8 cellular contexts compared by ENCODE assay signal in the genomic region with DNA sequence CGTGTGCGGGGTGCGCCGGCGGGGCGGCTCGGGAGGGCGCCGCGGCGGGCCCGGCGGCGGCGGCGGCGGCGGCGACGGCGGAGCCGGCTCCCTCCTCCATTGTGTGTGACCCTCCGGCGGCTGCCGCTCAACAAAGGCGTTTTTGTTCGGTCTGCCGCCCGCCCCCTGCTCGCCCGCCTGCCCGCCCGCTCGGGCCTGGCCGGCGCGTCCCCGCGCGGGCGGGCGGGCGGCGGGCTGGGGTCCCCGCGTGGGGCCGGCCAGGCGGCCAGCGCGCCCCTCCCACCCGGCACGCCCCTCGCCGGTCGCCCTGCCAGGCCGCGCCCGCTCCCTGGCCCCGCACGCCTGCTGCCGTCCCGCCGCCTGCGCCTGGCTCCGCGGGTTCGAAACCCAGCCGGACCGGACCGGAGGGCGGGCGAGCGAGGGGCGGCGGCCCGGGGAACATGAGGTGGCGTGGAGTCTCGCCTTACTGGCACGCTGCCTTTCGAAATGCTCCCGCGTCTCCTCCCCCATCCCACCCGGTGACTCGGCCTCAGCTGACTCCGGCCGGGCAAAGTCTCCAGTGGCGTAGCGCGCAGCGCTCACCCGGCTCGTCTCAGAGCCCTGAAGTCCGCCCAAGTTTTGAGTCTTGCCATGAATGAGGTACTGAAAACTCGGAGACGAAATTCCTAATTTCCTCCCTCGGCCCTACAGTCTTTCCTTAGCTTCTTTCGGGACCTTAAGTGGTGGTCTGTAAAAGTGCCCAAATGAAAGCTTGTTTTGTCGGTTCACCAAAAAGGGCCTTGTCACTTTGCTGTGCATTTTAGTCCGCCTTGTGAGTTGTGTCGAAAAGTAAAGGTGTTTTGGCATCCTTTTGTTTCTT. TPM values are rescaled to one million over a fixed set of nuclear protein-coding genes. Genes with fewer than 3 reads are reported as not detected.
A peak's percentile ranks its signal among the peaks of the same experiment; 100 is the strongest.
DNase-seq lines count a peak whose midpoint lies in the region; ATAC-seq and TF ChIP-seq lines count a peak whose summit lies in the region.

No MANE protein-coding gene starts in this region.

- peak overlapping the region; percentile 41 for H2AFZ ChIP-seq in KMS-11 (ENCODE audit: low read depth)

- TF ChIP-seq POLR2A in gastrocnemius medialis (IDR thresholded peaks at IDR 0.05): peak; percentile 86 to 91

- H4K20me1 ChIP-seq in KMS-11 (ENCODE audit: insufficient read depth): no peaks in the 10 kb centered on the region

- TF ChIP-seq CTCF in KMS-11 (conservative IDR thresholded peaks at IDR 0.05; ENCODE audit: low read depth, low read length) (no peak), astrocyte of the spinal cord (IDR thresholded peaks at IDR 0.05; ENCODE audit: low read depth, low read length) (no peak), gastrocnemius medialis (IDR thresholded peaks at IDR 0.05 in 4 of 5, conservative IDR thresholded peaks at IDR 0.05 in 1 of 5) (no peak)

- no peaks in the 10 kb centered on the region for H3K9me3 ChIP-seq in iPS DF 6.9 (ENCODE audit: control insufficient read depth, insufficient read depth, low read length)
- H3K9me3 ChIP-seq in gastrocnemius medialis: no peaks in the 10 kb centered on the region

- no CpG with 5 or more reads among the region's 100 CpGs for WGBS in iPS DF 6.9 (ENCODE audit: insufficient coverage, insufficient read length)

- H3K4me3 ChIP-seq in KMS-11 (IDR thresholded peaks at IDR 0.05; ENCODE audit: insufficient read depth, low read depth, low read length): no peak overlapping the region
- peak overlapping the region; percentile 96 for H3K4me3 ChIP-seq in astrocyte of the spinal cord (ENCODE audit: low read depth, low read length)
- H3K4me3 ChIP-seq in iPS DF 6.9 (ENCODE audit: low read length): peak overlapping the region; percentile 90
- H3K4me3 ChIP-seq in gastrocnemius medialis: peak overlapping the region; percentile 66 to 80 (median 71)

- peaks cover 24% of the 10 kb centered on the region for H3K4me1 ChIP-seq in KMS-11 (ENCODE audit: low read depth, poor library complexity, severe bottlenecking)
- H3K4me1 ChIP-seq in iPS DF 6.9 (ENCODE audit: control insufficient read depth, insufficient read depth, low read length): no peaks in the 10 kb centered on the region
- peaks cover 30 to 32% of the 10 kb centered on the region in 2 donors for H3K4me1 ChIP-seq in gastrocnemius medialis

- H3K27me3 ChIP-seq in KMS-11 (ENCODE audit: insufficient read depth, low read depth) (no peaks in the 10 kb centered on the region), iPS DF 6.9 (ENCODE audit: control insufficient read depth, insufficient read depth, low read length) (no peaks in the 10 kb centered on the region), gastrocnemius medialis (no peaks in the 10 kb centered on the region)

- H3K79me2 ChIP-seq in KMS-11 (ENCODE audit: insufficient read depth, low read depth): peaks cover 50% of the 10 kb centered on the region

- ATAC-seq in GM21737 (IDR thresholded peaks at IDR 0.05; ENCODE audit: unreplicated experiment) (peak; percentile 53), gastrocnemius medialis (peak; percentile 78)

- H3K4me2 ChIP-seq in KMS-11: peak overlapping the region; percentile 87

- intact Hi-C loops in gastrocnemius medialis (cut with DNase I; ENCODE audit: low total_unique reads): loop anchor here (2.0 kb wide), 1 partner anchor 49 kb away; a partner anchor contains a TSS

- peak; percentile 15 for DNase-seq in GF-D8 (lab: John Stamatoyannopoulos, UW)
- DNase-seq in T-helper 9 cell: peak; percentile 48
- DNase-seq in astrocyte of the spinal cord (ENCODE audit: low read depth, low spot score): peak; percentile 85
- no peak for DNase-seq in iPS DF 6.9 (ENCODE audit: low read depth, low spot score)
- peak; percentile 91 to 94 for DNase-seq in gastrocnemius medialis
- no peak for DNase-seq in NCI-H2029 treated with DMSO at 0.1 percent for 48 hours (lab: John Stamatoyannopoulos, UW)

- in situ Hi-C loops in astrocyte of the spinal cord (cut with HindIII; ENCODE audit: low sequenced_read_pairs): no loop called here
- in situ Hi-C loops in gastrocnemius medialis (cut with MboI; ENCODE audit: low sequenced_read_pairs in 4 of 4): no loop called here

- no peaks in the 10 kb centered on the region for H3K36me3 ChIP-seq in KMS-11 (ENCODE audit: insufficient read depth)
- no peaks in the 10 kb centered on the region for H3K36me3 ChIP-seq in iPS DF 6.9 (ENCODE audit: control insufficient read depth, insufficient read depth, low read length)
- H3K36me3 ChIP-seq in gastrocnemius medialis: no peaks in the 10 kb centered on the region

- H3K9ac ChIP-seq in KMS-11: peak overlapping the region; percentile 84

- peak overlapping the region; percentile 79 for H3K27ac ChIP-seq in KMS-11
- H3K27ac ChIP-seq in iPS DF 6.9 (ENCODE audit: low read length): no peak overlapping the region
- peak overlapping the region; percentile 92 to 99 (median 97) for H3K27ac ChIP-seq in gastrocnemius medialis

RNA-seq across cellular contexts. Expression of a gene that starts 0.6 kb away (rescaled TPM):
- total RNA-seq in gastrocnemius medialis: 10 to 100 TPM; 47.6 to 84.4 (median 56.4) TPM

RNA-seq across cellular contexts. Expression of a gene that starts 48.0 kb away (rescaled TPM):
- total RNA-seq in gastrocnemius medialis: 10 to 100 TPM in 3 of 4 donors, 1 to 10 TPM in 1; 6.7 to 14.8 (median 11.7) TPM

Comparison
In these comparisons a context has a peak if more than half of its experiments do, and no peak if none do; other contexts are left out.
1. DNase-seq: peak in GF-D8 (single experiment), T-helper 9 cell (single experiment), astrocyte of the spinal cord (single experiment) and gastrocnemius medialis (2 of 2); none in iPS DF 6.9 (single experiment) and NCI-H2029 treated with DMSO at 0.1 percent for 48 hours (single experiment).